In genomic region chr15:80072285-80072684, GRCh38 we compare ENCODE assay signal across 8 cellular contexts. TPM values are rescaled to one million over a fixed set of nuclear protein-coding genes. Genes with fewer than 3 reads are reported as not detected.
DNase-seq lines count a peak whose midpoint lies in the region; ATAC-seq, FAIRE-seq and TF ChIP-seq lines count a peak whose summit lies in the region.

No MANE protein-coding gene starts in this region.

- DNase-seq in GM03348 (ENCODE audit: low spot score) (peak; percentile 77), GM23338 (ENCODE audit: low spot score) (peak; percentile 91), OCI-M1 (lab: John Stamatoyannopoulos, UW) (peak; percentile 95), bronchial epithelial cell (ENCODE audit: low read depth) (peak; percentile 98), inferior parietal cortex (ENCODE audit: extremely low spot score) (peak; percentile 84), smooth muscle cell of the brain vasculature (ENCODE audit: low read depth, low spot score) (peak; percentile 62)
- DNase-seq in stimulated activated CD4-positive, alpha-beta T cell treated with anti-CD3 and anti-CD28 coated beads, Interleukin-4, amount 100 ng/mL, for 1 hour, result no peak

- no peak for FAIRE-seq in bronchial epithelial cell (lab: Jason Lieb, UNC)

- peak overlapping the region; percentile 23 for H3K4me2 ChIP-seq in GM23338

- no peak overlapping the region for H3K27ac ChIP-seq in GM23338 (ENCODE audit: low read depth)
- H3K27ac ChIP-seq in KOPT-K1 (ENCODE audit: low read depth, low read length, poor library complexity, severe bottlenecking), result peak overlapping the region; percentile 56

- peaks cover 34% of the 10 kb centered on the region for H4K20me1 ChIP-seq in GM23338 (replicated peaks; ENCODE audit: insufficient read depth)

- no peaks in the 10 kb centered on the region for H3K9me3 ChIP-seq in KOPT-K1 (ENCODE audit: insufficient read depth, low read length, poor library complexity, severe bottlenecking)

- H3K79me2 ChIP-seq in GM23338 (replicated peaks; ENCODE audit: insufficient read depth), result peaks cover 98% of the 10 kb centered on the region

- no peaks in the 10 kb centered on the region for H3K9me3 Mint-ChIP-seq in GM23338

- H3K36me3 Mint-ChIP-seq in GM23338 (ENCODE audit: low read depth), result no peaks in the 10 kb centered on the region; the same call in 2 of the 3 replicates

- peaks cover 71% of the 10 kb centered on the region for H3K4me1 ChIP-seq in GM23338 (ENCODE audit: insufficient read depth)

- no peaks in the 10 kb centered on the region for H3K27me3 Mint-ChIP-seq in GM23338 (ENCODE audit: insufficient read depth, low read depth, poor library complexity)

- H3K4me3 ChIP-seq in GM23338 (peak overlapping the region; percentile 25), bronchial epithelial cell (ENCODE audit: low read depth, low read length) (peak overlapping the region; percentile 44)

- no peaks in the 10 kb centered on the region for H3K36me3 ChIP-seq in GM23338 (ENCODE audit: insufficient read depth)
- peaks cover 5% of the 10 kb centered on the region; the same call in 1 of the 2 replicates for H3K36me3 ChIP-seq in KOPT-K1 (ENCODE audit: insufficient read depth, low read length)
- no peaks in the 10 kb centered on the region for H3K36me3 ChIP-seq in bronchial epithelial cell (ENCODE audit: control insufficient read depth, insufficient read depth, low read length)

- ATAC-seq in GM23338, result peak; percentile 99

- peak overlapping the region; percentile 84 for H3K4me3 Mint-ChIP-seq in GM23338

- no peaks in the 10 kb centered on the region for H3F3A ChIP-seq in GM23338 (replicated peaks; ENCODE audit: low read depth)

- peak overlapping the region; percentile 81 for H3K27ac Mint-ChIP-seq in GM23338

- H3K4me1 Mint-ChIP-seq in GM23338, result peaks cover 66% of the 10 kb centered on the region

- TF ChIP-seq CTCF in GM23338 (conservative IDR thresholded peaks at IDR 0.05; ENCODE audit: low read depth in 2 of 2), result no peak
- TF ChIP-seq CTCF in bronchial epithelial cell (IDR thresholded peaks at IDR 0.05; ENCODE audit: insufficient read depth, low read length, severe bottlenecking), result no peak

- H2AFZ ChIP-seq in GM23338, result no peak overlapping the region

- no peaks in the 10 kb centered on the region for H3K9me2 ChIP-seq in GM23338 (ENCODE audit: insufficient read depth)

- no peaks in the 10 kb centered on the region for H3K27me3 ChIP-seq in GM23338 (ENCODE audit: insufficient read depth)
- no peaks in the 10 kb centered on the region for H3K27me3 ChIP-seq in bronchial epithelial cell (ENCODE audit: control insufficient read depth, insufficient read depth, low read length)

TF ChIP-seq in GM23338, 12 proteins besides CTCF, POLR2A, EP300 and RAD21:
- TF ChIP-seq ZNF462 (CRISPR knock-in tag; IDR thresholded peaks at IDR 0.05) (no peak), NANOG (IDR thresholded peaks at IDR 0.05; ENCODE audit: borderline replicate concordance) (no peak), POLR2AphosphoS5 (IDR thresholded peaks at IDR 0.05; ENCODE audit: low read depth) (no peak)
TF ChIP-seq in GM23338: peak in this region for 0.

RNA-seq across cellular contexts. Expression of gene ZFAND6, which starts 12.8 kb away (rescaled TPM):
- total RNA-seq in GM23338 (2014; rRNA removed; shearing (Covaris generic)), result 292 and 346 TPM in 2 replicates
- 169 and 205 TPM in 2 replicates for polyA plus RNA-seq in GM23338 (2016; fragmentation: Nextera tagmentation; extraction: Ambion mirVana)
- 186 and 218 TPM in 2 replicates for total RNA-seq in bronchial epithelial cell
